ENCODE assay signal across 8 cellular contexts in genomic region chr9:134378901-134379338, GRCh38. TPM values are rescaled to one million over a fixed set of nuclear protein-coding genes. Genes with fewer than 3 reads are reported as not detected.
A peak's percentile ranks its signal among the peaks of the same experiment; 100 is the strongest.
DNase-seq lines count a peak whose midpoint lies in the region; ATAC-seq and TF ChIP-seq lines count a peak whose summit lies in the region.

No MANE protein-coding gene starts in this region.

- H3K27me3 Mint-ChIP-seq in brain, result no peaks in the 10 kb centered on the region
- H3K27me3 Mint-ChIP-seq in activated CD4-positive, alpha-beta T cell treated with anti-CD3 and anti-CD28 coated beads, Interleukin-2, amount 10 ng/mL, durations not matched to agents 7 days and 5 days, result no peaks in the 10 kb centered on the region

- H3K4me1 Mint-ChIP-seq in brain, result peaks cover 82% of the 10 kb centered on the region
- peaks cover 19% of the 10 kb centered on the region for H3K4me1 Mint-ChIP-seq in activated CD4-positive, alpha-beta T cell treated with anti-CD3 and anti-CD28 coated beads, Interleukin-2, amount 10 ng/mL, durations not matched to agents 7 days and 5 days

- CTCF ChIA-PET in activated CD4-positive, alpha-beta T cell treated with anti-CD3 and anti-CD28 coated beads, Interleukin-2, amount 10 ng/mL, durations not matched to agents 7 days and 5 days (lab: Charles Lee), result interaction anchor here (0.6 kb wide), 1 partner anchor 245 kb away, joined by 5 read pairs; no protein-coding TSS in a partner anchor

- peak overlapping the region; percentile 76 to 92 (median 82) for H3K27ac Mint-ChIP-seq in brain
- no peak overlapping the region for H3K27ac Mint-ChIP-seq in activated CD4-positive, alpha-beta T cell treated with anti-CD3 and anti-CD28 coated beads, Interleukin-2, amount 10 ng/mL, durations not matched to agents 7 days and 5 days

- TF ChIP-seq CTCF in brain (conservative IDR thresholded peaks at IDR 0.05) (no peak), testis (IDR thresholded peaks at IDR 0.05) (no peak)

- H3K36me3 Mint-ChIP-seq in brain, result no peaks in the 10 kb centered on the region
- H3K36me3 Mint-ChIP-seq in activated CD4-positive, alpha-beta T cell treated with anti-CD3 and anti-CD28 coated beads, Interleukin-2, amount 10 ng/mL, durations not matched to agents 7 days and 5 days (ENCODE audit: low read depth), result no peaks in the 10 kb centered on the region

- H3K4me3 ChIP-seq in HUES6 (ENCODE audit: low read depth, low read length), result no peak overlapping the region
- no peak overlapping the region for H3K4me3 ChIP-seq in iPS-15b (ENCODE audit: low read depth, low read length)
- no peak overlapping the region for H3K4me3 ChIP-seq in testis

- peak overlapping the region in 1 of 5 experiments; percentile 48 for H3K4me3 Mint-ChIP-seq in brain
- no peak overlapping the region for H3K4me3 Mint-ChIP-seq in activated CD4-positive, alpha-beta T cell treated with anti-CD3 and anti-CD28 coated beads, Interleukin-2, amount 10 ng/mL, durations not matched to agents 7 days and 5 days

- DNase-seq in testis (peak; percentile 79), GM19238 (ENCODE audit: insufficient read length, low spot score) (no peak), KBM-7 (no peak)
- no peak for DNase-seq in activated CD4-positive, alpha-beta T cell treated with anti-CD3 and anti-CD28 coated beads, Interleukin-2, amount 10 ng/mL, durations not matched to agents 7 days and 5 days

- no peaks in the 10 kb centered on the region for H3K36me3 ChIP-seq in HUES6 (ENCODE audit: control insufficient read depth, insufficient read depth, low read length)
- no peaks in the 10 kb centered on the region for H3K36me3 ChIP-seq in iPS-15b (ENCODE audit: control insufficient read depth, insufficient read depth, low read length)
- H3K36me3 ChIP-seq in testis (ENCODE audit: low read depth, missing control alignments), result no peaks in the 10 kb centered on the region

- TF ChIP-seq POLR2A in testis (IDR thresholded peaks at IDR 0.05), result no peak

- intact Hi-C loops in testis (cut with DNase I; ENCODE audit: low total_unique reads), result no loop called here

- H3K27ac ChIP-seq in HUES6 (ENCODE audit: low read depth, low read length) (peak overlapping the region; percentile 23; the same call in 1 of the 2 replicates), testis (peak overlapping the region; percentile 21 to 43)

- H3K9me3 ChIP-seq in HUES6 (ENCODE audit: control insufficient read depth, insufficient read depth, low read depth, low read length) (no peaks in the 10 kb centered on the region), iPS-15b (ENCODE audit: control insufficient read depth, insufficient read depth, low read length) (no peaks in the 10 kb centered on the region), testis (no peaks in the 10 kb centered on the region)

- ATAC-seq in GM18858 (IDR thresholded peaks at IDR 0.05; ENCODE audit: unreplicated experiment), result no peak

- in situ Hi-C loops in KBM-7 (cut with MboI; ENCODE audit: low pct_unique_long_range_greater_than_20kb, low sequenced_read_pairs), result no loop called here

- POLR2A ChIA-PET in activated CD4-positive, alpha-beta T cell treated with anti-CD3 and anti-CD28 coated beads, Interleukin-2, amount 10 ng/mL, durations not matched to agents 7 days and 5 days (lab: Charles Lee), result no interaction called here

- 34 to 60% methylated on average over 1 to 11 of the region's 11 CpGs for WGBS in testis, 2 donors

- peaks cover 33% of the 10 kb centered on the region for H3K4me1 ChIP-seq in HUES6 (ENCODE audit: control insufficient read depth, insufficient read depth, low read length)
- H3K4me1 ChIP-seq in iPS-15b (ENCODE audit: control insufficient read depth, insufficient read depth, low read length), result no peaks in the 10 kb centered on the region
- peaks cover 85% of the 10 kb centered on the region for H3K4me1 ChIP-seq in testis

- H3K9ac ChIP-seq in HUES6 (ENCODE audit: low read length) (no peak overlapping the region), iPS-15b (ENCODE audit: low read depth, low read length) (peak overlapping the region; percentile 37)

- no peaks in the 10 kb centered on the region for H3K27me3 ChIP-seq in HUES6 (ENCODE audit: control insufficient read depth, insufficient read depth, low read length)
- H3K27me3 ChIP-seq in iPS-15b (ENCODE audit: control insufficient read depth, insufficient read depth, low read length), result no peaks in the 10 kb centered on the region
- no peaks in the 10 kb centered on the region for H3K27me3 ChIP-seq in testis

- H3K9me3 Mint-ChIP-seq in brain, result no peaks in the 10 kb centered on the region
- no peaks in the 10 kb centered on the region for H3K9me3 Mint-ChIP-seq in activated CD4-positive, alpha-beta T cell treated with anti-CD3 and anti-CD28 coated beads, Interleukin-2, amount 10 ng/mL, durations not matched to agents 7 days and 5 days

RNA-seq across cellular contexts. Expression of gene RXRA, which starts 52.7 kb away (rescaled TPM):
- polyA plus RNA-seq in brain (ENCODE audit: insufficient read depth, low read depth, low replicate concordance) (29.9 TPM), testis (ENCODE audit: insufficient read depth, low read depth, low replicate concordance) (31.3 TPM)
- 10 to 100 TPM; 47.3 to 61.0 TPM for total RNA-seq in testis
- total RNA-seq in activated CD4-positive, alpha-beta T cell treated with anti-CD3 and anti-CD28 coated beads, Interleukin-2, amount 10 ng/mL, durations not matched to agents 7 days and 5 days, result 1 to 10 TPM; 1.2 to 1.4 TPM

Comparison
In these comparisons a context has a peak if more than half of its experiments do, and no peak if none do; other contexts are left out.
1. RNA of gene RXRA, which starts 52.7 kb away (total RNA-seq): 47.3 to 61.0 TPM in testis; 1.2 to 1.4 TPM in activated CD4-positive, alpha-beta T cell treated with anti-CD3 and anti-CD28 coated beads, Interleukin-2, amount 10 ng/mL, durations not matched to agents 7 days and 5 days; every median in the first group is over 10 times any median in the second.